ENCODE assay signal across 1 cellular context in the genomic region with DNA sequence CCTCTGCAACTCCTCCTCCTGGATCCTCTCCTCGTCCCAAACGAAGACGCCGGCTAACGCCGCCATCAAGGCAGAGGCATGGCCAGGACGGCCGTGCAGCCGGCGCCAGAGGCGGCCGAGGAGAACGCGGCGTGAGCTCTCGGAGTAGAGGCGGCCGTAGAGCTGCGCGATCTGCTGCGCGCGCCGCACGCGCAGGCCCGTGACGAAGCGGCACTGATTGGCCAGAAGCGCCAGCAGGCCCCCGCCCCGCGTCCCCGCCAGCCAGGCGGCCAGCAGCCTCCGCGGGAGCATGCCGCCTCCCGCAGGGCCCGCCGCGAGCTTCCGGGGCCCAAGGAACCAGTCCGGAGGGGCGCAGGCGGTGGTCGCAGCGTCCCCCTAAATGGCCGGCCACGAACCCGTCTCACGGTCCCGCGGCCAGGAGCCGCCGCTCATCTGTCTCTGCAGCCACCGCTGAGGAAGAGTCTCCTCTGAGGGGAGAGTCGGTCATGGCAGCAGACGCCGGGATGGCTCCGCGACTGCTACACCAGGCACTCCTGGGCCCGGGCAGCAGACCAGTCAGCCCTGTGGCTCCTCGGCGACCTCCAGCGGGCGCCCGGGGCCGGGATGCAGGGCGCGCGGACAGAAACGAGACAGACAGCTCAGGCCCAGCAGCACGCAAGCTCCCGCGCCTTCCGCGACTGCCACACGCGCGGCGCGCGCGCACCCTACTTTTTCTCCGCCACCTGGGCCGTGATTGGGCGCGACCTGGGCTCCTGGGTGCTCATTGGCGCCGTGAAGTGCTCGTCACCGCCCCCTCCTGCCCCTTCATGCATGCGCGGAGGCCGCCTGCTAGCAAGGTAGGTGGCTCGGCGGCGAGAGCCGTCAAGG.
TF ChIP-seq lines count a peak whose summit lies in the region.

A gene with protein sequence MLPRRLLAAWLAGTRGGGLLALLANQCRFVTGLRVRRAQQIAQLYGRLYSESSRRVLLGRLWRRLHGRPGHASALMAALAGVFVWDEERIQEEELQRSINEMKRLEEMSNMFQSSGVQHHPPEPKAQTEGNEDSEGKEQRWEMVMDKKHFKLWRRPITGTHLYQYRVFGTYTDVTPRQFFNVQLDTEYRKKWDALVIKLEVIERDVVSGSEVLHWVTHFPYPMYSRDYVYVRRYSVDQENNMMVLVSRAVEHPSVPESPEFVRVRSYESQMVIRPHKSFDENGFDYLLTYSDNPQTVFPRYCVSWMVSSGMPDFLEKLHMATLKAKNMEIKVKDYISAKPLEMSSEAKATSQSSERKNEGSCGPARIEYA (minus strand): TSS at position 684 of the 867 bp plus-strand sequence. CDS start 393 bp downstream, at position 291.

TF ChIP-seq in HepG2, 621 proteins besides CTCF, POLR2A, EP300 and RAD21 (continued from another document and continues in another):
- TF ChIP-seq, protein P1, sequence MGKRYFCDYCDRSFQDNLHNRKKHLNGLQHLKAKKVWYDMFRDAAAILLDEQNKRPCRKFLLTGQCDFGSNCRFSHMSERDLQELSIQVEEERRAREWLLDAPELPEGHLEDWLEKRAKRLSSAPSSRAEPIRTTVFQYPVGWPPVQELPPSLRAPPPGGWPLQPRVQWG (CRISPR knock-in tag; IDR thresholded peaks at IDR 0.05; ENCODE audit: borderline replicate concordance, low read depth) = 0 out of 2 replicates have a peak, but pooled peaks have one; percentile 89
- peak; percentile 68 for TF ChIP-seq ZNF749 (CRISPR knock-in tag; IDR thresholded peaks at IDR 0.05; ENCODE audit: borderline replicate concordance)
- TF ChIP-seq JUN (CRISPR knock-in tag; IDR thresholded peaks at IDR 0.05) = no peak
- TF ChIP-seq ATF1 (CRISPR knock-in tag; IDR thresholded peaks at IDR 0.05) = peak; percentile 65
- TF ChIP-seq TRIM24 (CRISPR knock-in tag; IDR thresholded peaks at IDR 0.05) = no peak
- TF ChIP-seq FOXJ3 (CRISPR knock-in tag; IDR thresholded peaks at IDR 0.05; ENCODE audit: borderline replicate concordance) = peak; percentile 46; the same call in 1 of the 2 replicates
- TF ChIP-seq BHLHE40 (IDR thresholded peaks at IDR 0.05; ENCODE audit: low read length) = peak; percentile 91
- TF ChIP-seq, protein P2, sequence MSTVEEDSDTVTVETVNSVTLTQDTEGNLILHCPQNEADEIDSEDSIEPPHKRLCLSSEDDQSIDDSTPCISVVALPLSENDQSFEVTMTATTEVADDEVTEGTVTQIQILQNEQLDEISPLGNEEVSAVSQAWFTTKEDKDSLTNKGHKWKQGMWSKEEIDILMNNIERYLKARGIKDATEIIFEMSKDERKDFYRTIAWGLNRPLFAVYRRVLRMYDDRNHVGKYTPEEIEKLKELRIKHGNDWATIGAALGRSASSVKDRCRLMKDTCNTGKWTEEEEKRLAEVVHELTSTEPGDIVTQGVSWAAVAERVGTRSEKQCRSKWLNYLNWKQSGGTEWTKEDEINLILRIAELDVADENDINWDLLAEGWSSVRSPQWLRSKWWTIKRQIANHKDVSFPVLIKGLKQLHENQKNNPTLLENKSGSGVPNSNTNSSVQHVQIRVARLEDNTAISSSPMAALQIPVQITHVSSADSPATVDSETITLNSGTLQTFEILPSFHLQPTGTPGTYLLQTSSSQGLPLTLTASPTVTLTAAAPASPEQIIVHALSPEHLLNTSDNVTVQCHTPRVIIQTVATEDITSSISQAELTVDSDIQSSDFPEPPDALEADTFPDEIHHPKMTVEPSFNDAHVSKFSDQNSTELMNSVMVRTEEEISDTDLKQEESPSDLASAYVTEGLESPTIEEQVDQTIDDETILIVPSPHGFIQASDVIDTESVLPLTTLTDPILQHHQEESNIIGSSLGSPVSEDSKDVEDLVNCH (CRISPR knock-in tag; IDR thresholded peaks at IDR 0.05) = no peak; the same call in 1 of the 2 replicates
- TF ChIP-seq ZNF562 (CRISPR knock-in tag; IDR thresholded peaks at IDR 0.05; ENCODE audit: borderline replicate concordance) = no peak
- TF ChIP-seq ZNF33A (CRISPR knock-in tag; IDR thresholded peaks at IDR 0.05; ENCODE audit: borderline replicate concordance) = no peak
- TF ChIP-seq HNF4G (IDR thresholded peaks at IDR 0.05; ENCODE audit: borderline replicate concordance, low read depth, low read length) = no peak; the same call in 1 of the 2 replicates
- peak; percentile 93 for TF ChIP-seq HNF4G (CRISPR knock-in tag; IDR thresholded peaks at IDR 0.05; ENCODE audit: borderline replicate concordance, low read depth)
- TF ChIP-seq ZFX (CRISPR knock-in tag; IDR thresholded peaks at IDR 0.05; ENCODE audit: low read depth) = peak; percentile 95
- peak; percentile 15; the same call in 1 of the 2 replicates for TF ChIP-seq NCOA2 (CRISPR knock-in tag; IDR thresholded peaks at IDR 0.05)
- TF ChIP-seq ADNP (CRISPR knock-in tag; IDR thresholded peaks at IDR 0.05) = no peak
- no peak for TF ChIP-seq ZNF263 (CRISPR knock-in tag; IDR thresholded peaks at IDR 0.05)
- TF ChIP-seq, protein P3, sequence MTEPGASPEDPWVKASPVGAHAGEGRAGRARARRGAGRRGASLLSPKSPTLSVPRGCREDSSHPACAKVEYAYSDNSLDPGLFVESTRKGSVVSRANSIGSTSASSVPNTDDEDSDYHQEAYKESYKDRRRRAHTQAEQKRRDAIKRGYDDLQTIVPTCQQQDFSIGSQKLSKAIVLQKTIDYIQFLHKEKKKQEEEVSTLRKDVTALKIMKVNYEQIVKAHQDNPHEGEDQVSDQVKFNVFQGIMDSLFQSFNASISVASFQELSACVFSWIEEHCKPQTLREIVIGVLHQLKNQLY (CRISPR knock-in tag; IDR thresholded peaks at IDR 0.05) = no peak; the same call in 1 of the 2 replicates
- peak; percentile 95 for TF ChIP-seq DMAP1 (CRISPR knock-in tag; IDR thresholded peaks at IDR 0.05)
- peak; percentile 85 for TF ChIP-seq ZNF225 (CRISPR knock-in tag; IDR thresholded peaks at IDR 0.05)
- peak; percentile 34; the same call in 1 of the 2 replicates for TF ChIP-seq ZNF878 (CRISPR knock-in tag; IDR thresholded peaks at IDR 0.05)
- no peak; the same call in 1 of the 2 replicates for TF ChIP-seq SUZ12 (IDR thresholded peaks at IDR 0.05; ENCODE audit: low read depth, low read length)
- TF ChIP-seq, protein P4, sequence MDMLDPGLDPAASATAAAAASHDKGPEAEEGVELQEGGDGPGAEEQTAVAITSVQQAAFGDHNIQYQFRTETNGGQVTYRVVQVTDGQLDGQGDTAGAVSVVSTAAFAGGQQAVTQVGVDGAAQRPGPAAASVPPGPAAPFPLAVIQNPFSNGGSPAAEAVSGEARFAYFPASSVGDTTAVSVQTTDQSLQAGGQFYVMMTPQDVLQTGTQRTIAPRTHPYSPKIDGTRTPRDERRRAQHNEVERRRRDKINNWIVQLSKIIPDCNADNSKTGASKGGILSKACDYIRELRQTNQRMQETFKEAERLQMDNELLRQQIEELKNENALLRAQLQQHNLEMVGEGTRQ (IDR thresholded peaks at IDR 0.05; ENCODE audit: low read depth, low read length) = 0 out of 2 replicates have a peak, but pooled peaks have one; percentile 11
- TF ChIP-seq, protein P4 (CRISPR knock-in tag; IDR thresholded peaks at IDR 0.05; ENCODE audit: borderline replicate concordance) = no peak; the same call in 1 of the 2 replicates
- TF ChIP-seq FOSL2 (CRISPR knock-in tag; IDR thresholded peaks at IDR 0.05) = peak; percentile 52; the same call in 1 of the 2 replicates
- peak; percentile 96; the same call in 1 of the 2 replicates for TF ChIP-seq EED (CRISPR knock-in tag; IDR thresholded peaks at IDR 0.05)
- TF ChIP-seq ZNF33B (CRISPR knock-in tag; IDR thresholded peaks at IDR 0.05) = peak; percentile 93; the same call in 1 of the 2 replicates
- TF ChIP-seq, protein P5, sequence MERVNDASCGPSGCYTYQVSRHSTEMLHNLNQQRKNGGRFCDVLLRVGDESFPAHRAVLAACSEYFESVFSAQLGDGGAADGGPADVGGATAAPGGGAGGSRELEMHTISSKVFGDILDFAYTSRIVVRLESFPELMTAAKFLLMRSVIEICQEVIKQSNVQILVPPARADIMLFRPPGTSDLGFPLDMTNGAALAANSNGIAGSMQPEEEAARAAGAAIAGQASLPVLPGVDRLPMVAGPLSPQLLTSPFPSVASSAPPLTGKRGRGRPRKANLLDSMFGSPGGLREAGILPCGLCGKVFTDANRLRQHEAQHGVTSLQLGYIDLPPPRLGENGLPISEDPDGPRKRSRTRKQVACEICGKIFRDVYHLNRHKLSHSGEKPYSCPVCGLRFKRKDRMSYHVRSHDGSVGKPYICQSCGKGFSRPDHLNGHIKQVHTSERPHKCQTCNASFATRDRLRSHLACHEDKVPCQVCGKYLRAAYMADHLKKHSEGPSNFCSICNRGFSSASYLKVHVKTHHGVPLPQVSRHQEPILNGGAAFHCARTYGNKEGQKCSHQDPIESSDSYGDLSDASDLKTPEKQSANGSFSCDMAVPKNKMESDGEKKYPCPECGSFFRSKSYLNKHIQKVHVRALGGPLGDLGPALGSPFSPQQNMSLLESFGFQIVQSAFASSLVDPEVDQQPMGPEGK (CRISPR knock-in tag; IDR thresholded peaks at IDR 0.05) = peak; percentile 29; the same call in 1 of the 2 replicates
- no peak for TF ChIP-seq HMGA1 (CRISPR knock-in tag; conservative IDR thresholded peaks at IDR 0.05)
- TF ChIP-seq ZEB1 (IDR thresholded peaks at IDR 0.05; ENCODE audit: insufficient replicate concordance, low read depth) = no peak
- peak; percentile 34; the same call in 1 of the 2 replicates for TF ChIP-seq ZFYVE20 (CRISPR knock-in tag; IDR thresholded peaks at IDR 0.05; ENCODE audit: borderline replicate concordance, low read depth)
- no peak; the same call in 1 of the 2 replicates for TF ChIP-seq ZNF143 (CRISPR knock-in tag; IDR thresholded peaks at IDR 0.05)
- TF ChIP-seq KDM2A (CRISPR knock-in tag; IDR thresholded peaks at IDR 0.05; ENCODE audit: borderline replicate concordance, low read depth) = peak; percentile 86
- no peak for TF ChIP-seq MAF1 (CRISPR knock-in tag; IDR thresholded peaks at IDR 0.05; ENCODE audit: borderline replicate concordance)
- peak; percentile 90; the same call in 1 of the 2 replicates for TF ChIP-seq ZNF616 (CRISPR knock-in tag; IDR thresholded peaks at IDR 0.05; ENCODE audit: low read depth)
- no peak for TF ChIP-seq SETDB1 (CRISPR knock-in tag; IDR thresholded peaks at IDR 0.05; ENCODE audit: borderline replicate concordance)
- TF ChIP-seq CC2D1A (CRISPR knock-in tag; IDR thresholded peaks at IDR 0.05) = peak; percentile 76; the same call in 1 of the 2 replicates
- TF ChIP-seq MAFK (conservative IDR thresholded peaks at IDR 0.05 in 1 of 2, IDR thresholded peaks at IDR 0.05 in 1 of 2; ENCODE audit: low read length in 2 of 2) = no peak
- TF ChIP-seq, protein P6, sequence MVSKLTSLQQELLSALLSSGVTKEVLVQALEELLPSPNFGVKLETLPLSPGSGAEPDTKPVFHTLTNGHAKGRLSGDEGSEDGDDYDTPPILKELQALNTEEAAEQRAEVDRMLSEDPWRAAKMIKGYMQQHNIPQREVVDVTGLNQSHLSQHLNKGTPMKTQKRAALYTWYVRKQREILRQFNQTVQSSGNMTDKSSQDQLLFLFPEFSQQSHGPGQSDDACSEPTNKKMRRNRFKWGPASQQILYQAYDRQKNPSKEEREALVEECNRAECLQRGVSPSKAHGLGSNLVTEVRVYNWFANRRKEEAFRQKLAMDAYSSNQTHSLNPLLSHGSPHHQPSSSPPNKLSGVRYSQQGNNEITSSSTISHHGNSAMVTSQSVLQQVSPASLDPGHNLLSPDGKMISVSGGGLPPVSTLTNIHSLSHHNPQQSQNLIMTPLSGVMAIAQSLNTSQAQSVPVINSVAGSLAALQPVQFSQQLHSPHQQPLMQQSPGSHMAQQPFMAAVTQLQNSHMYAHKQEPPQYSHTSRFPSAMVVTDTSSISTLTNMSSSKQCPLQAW (CRISPR knock-in tag; IDR thresholded peaks at IDR 0.05) = peak; percentile 84
- TF ChIP-seq, protein P7, sequence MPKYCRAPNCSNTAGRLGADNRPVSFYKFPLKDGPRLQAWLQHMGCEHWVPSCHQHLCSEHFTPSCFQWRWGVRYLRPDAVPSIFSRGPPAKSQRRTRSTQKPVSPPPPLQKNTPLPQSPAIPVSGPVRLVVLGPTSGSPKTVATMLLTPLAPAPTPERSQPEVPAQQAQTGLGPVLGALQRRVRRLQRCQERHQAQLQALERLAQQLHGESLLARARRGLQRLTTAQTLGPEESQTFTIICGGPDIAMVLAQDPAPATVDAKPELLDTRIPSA (CRISPR knock-in tag; IDR thresholded peaks at IDR 0.05; ENCODE audit: borderline replicate concordance) = peak; percentile 59; the same call in 1 of the 2 replicates
- TF ChIP-seq SMARCC2 (IDR thresholded peaks at IDR 0.05) = no peak
- no peak for TF ChIP-seq MED1 (CRISPR knock-in tag; IDR thresholded peaks at IDR 0.05)
- TF ChIP-seq U2AF2 (IDR thresholded peaks at IDR 0.05; ENCODE audit: low read depth, low read length) = no peak
- TF ChIP-seq HNRNPUL1 (IDR thresholded peaks at IDR 0.05; ENCODE audit: low read depth, low read length) = 0 out of 2 replicates have a peak, but pooled peaks have one; percentile 42
- no peak; the same call in 1 of the 2 replicates for TF ChIP-seq ZNF335 (CRISPR knock-in tag; IDR thresholded peaks at IDR 0.05)
- no peak for TF ChIP-seq ZNF644 (CRISPR knock-in tag; IDR thresholded peaks at IDR 0.05; ENCODE audit: low read depth)
- peak; percentile 66 for TF ChIP-seq ZNF546 (CRISPR knock-in tag; conservative IDR thresholded peaks at IDR 0.05)
- peak; percentile 75; the same call in 1 of the 2 replicates for TF ChIP-seq ARID2 (CRISPR knock-in tag; IDR thresholded peaks at IDR 0.05; ENCODE audit: borderline replicate concordance)
- TF ChIP-seq ZBTB3 (CRISPR knock-in tag; IDR thresholded peaks at IDR 0.05; ENCODE audit: borderline replicate concordance, low read depth) = peak; percentile 53; the same call in 1 of the 2 replicates
- peak; percentile 98 for TF ChIP-seq ZNF619 (CRISPR knock-in tag; IDR thresholded peaks at IDR 0.05)
- TF ChIP-seq, protein P8, sequence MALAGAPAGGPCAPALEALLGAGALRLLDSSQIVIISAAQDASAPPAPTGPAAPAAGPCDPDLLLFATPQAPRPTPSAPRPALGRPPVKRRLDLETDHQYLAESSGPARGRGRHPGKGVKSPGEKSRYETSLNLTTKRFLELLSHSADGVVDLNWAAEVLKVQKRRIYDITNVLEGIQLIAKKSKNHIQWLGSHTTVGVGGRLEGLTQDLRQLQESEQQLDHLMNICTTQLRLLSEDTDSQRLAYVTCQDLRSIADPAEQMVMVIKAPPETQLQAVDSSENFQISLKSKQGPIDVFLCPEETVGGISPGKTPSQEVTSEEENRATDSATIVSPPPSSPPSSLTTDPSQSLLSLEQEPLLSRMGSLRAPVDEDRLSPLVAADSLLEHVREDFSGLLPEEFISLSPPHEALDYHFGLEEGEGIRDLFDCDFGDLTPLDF (CRISPR knock-in tag; IDR thresholded peaks at IDR 0.05) = peak; percentile 94
- TF ChIP-seq, protein P9, sequence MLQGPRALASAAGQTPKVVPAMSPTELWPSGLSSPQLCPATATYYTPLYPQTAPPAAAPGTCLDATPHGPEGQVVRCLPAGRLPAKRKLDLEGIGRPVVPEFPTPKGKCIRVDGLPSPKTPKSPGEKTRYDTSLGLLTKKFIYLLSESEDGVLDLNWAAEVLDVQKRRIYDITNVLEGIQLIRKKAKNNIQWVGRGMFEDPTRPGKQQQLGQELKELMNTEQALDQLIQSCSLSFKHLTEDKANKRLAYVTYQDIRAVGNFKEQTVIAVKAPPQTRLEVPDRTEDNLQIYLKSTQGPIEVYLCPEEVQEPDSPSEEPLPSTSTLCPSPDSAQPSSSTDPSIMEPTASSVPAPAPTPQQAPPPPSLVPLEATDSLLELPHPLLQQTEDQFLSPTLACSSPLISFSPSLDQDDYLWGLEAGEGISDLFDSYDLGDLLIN (CRISPR knock-in tag; IDR thresholded peaks at IDR 0.05; ENCODE audit: borderline replicate concordance) = peak; percentile 67; the same call in 1 of the 2 replicates
